In genomic region chr15:99992611-99993231, GRCh38 we compare ENCODE assay signal across 21 cellular contexts.
DNase-seq lines count a peak whose midpoint lies in the region; ATAC-seq and TF ChIP-seq lines count a peak whose summit lies in the region.
"Had no signal": no experiment of that assay in that cellular context is flagged by ENCODE, and none has a peak within 500 bp of the region (broad histone marks: within the 10 kb centered on the region; RNA-seq: fewer than 3 reads in every experiment).

No MANE protein-coding gene starts in this region.

- no peak overlapping the region for H3K4me3 Mint-ChIP-seq in activated naive CD8-positive, alpha-beta T cell treated with anti-CD3 and anti-CD28 coated beads, Interleukin-2, amount 10 ng/mL, durations not matched to agents 7 days and 5 days
- H3K4me3 Mint-ChIP-seq in activated naive CD8-positive, alpha-beta T cell treated with anti-CD3 and anti-CD28 coated beads, Interleukin-2, amount 50 U/mL, for 24 hours, result no peak overlapping the region
- no peak overlapping the region for H3K4me3 Mint-ChIP-seq in nephron progenitor cell
- H3K4me3 Mint-ChIP-seq: CD4-positive, CD25-positive, alpha-beta regulatory T cell had no signal

- H3K27me3 Mint-ChIP-seq in activated naive CD8-positive, alpha-beta T cell treated with anti-CD3 and anti-CD28 coated beads, Interleukin-2, amount 10 ng/mL, durations not matched to agents 7 days and 5 days, result no peaks in the 10 kb centered on the region
- no peaks in the 10 kb centered on the region for H3K27me3 Mint-ChIP-seq in activated naive CD8-positive, alpha-beta T cell treated with anti-CD3 and anti-CD28 coated beads, Interleukin-2, amount 50 U/mL, for 24 hours
- H3K27me3 Mint-ChIP-seq in nephron progenitor cell (ENCODE audit: low read depth, poor library complexity), result peaks cover 25% of the 10 kb centered on the region
- H3K27me3 Mint-ChIP-seq: CD4-positive, CD25-positive, alpha-beta regulatory T cell had no signal

- WGBS in spleen, 5 donors, result 89 to 94% (median 92%) methylated on average over 29 of the region's 29 CpGs

- no peak for TF ChIP-seq POLR2A in spleen (IDR thresholded peaks at IDR 0.05)

- H3K4me3 ChIP-seq in coronary artery (no peak overlapping the region), spleen (no peak overlapping the region)

- ATAC-seq in activated naive CD8-positive, alpha-beta T cell treated with anti-CD3 and anti-CD28 coated beads, Interleukin-2, amount 10 ng/mL, durations not matched to agents 7 days and 5 days (ENCODE audit: low read depth), result no peak
- ATAC-seq in activated naive CD8-positive, alpha-beta T cell treated with anti-CD3 and anti-CD28 coated beads, Interleukin-2, amount 50 U/mL, for 24 hours, result no peak
- ATAC-seq in HG02973 (IDR thresholded peaks at IDR 0.05; ENCODE audit: unreplicated experiment) (no peak), GM18517 (IDR thresholded peaks at IDR 0.05; ENCODE audit: unreplicated experiment) (no peak)

- no peak overlapping the region for H3K27ac Mint-ChIP-seq in activated naive CD8-positive, alpha-beta T cell treated with anti-CD3 and anti-CD28 coated beads, Interleukin-2, amount 10 ng/mL, durations not matched to agents 7 days and 5 days
- H3K27ac Mint-ChIP-seq in activated naive CD8-positive, alpha-beta T cell treated with anti-CD3 and anti-CD28 coated beads, Interleukin-2, amount 50 U/mL, for 24 hours, result no peak overlapping the region
- peak overlapping the region; percentile 27 for H3K27ac Mint-ChIP-seq in nephron progenitor cell
- H3K27ac Mint-ChIP-seq: CD4-positive, CD25-positive, alpha-beta regulatory T cell had no signal

- POLR2A ChIA-PET in activated naive CD8-positive, alpha-beta T cell treated with anti-CD3 and anti-CD28 coated beads, Interleukin-2, amount 10 ng/mL, durations not matched to agents 7 days and 5 days (lab: Charles Lee), result no interaction called here

- peak; percentile 14 for DNase-seq in activated naive CD8-positive, alpha-beta T cell treated with anti-CD3 and anti-CD28 coated beads, Interleukin-2, amount 10 ng/mL, durations not matched to agents 7 days and 5 days
- no peak for DNase-seq in activated naive CD8-positive, alpha-beta T cell treated with anti-CD3 and anti-CD28 coated beads, Interleukin-2, amount 50 U/mL, for 24 hours
- DNase-seq in coronary artery (ENCODE audit: low spot score) (peak; percentile 54), nephron progenitor cell (no peak), spleen (peak; percentile 70)
- no peak for DNase-seq in activated naive CD4-positive, alpha-beta T cell treated with Interleukin-2 at 50 U/mL for 16 hours
- DNase-seq: BE2C; CD4-positive, CD25-positive, alpha-beta regulatory T cell; EL; GF-D8; H7; Kasumi-1; NCI-H1694; NCI-H2081; NCI-H2171; NCI-H345; NCI-H524; NCI-H82; SHP77 treated with DMSO at 0.1 percent for 48 hours had no signal

- no peak for TF ChIP-seq CTCF in coronary artery (IDR thresholded peaks at IDR 0.05)
- no peak for TF ChIP-seq CTCF in nephron progenitor cell (IDR thresholded peaks at IDR 0.05)
- no peak for TF ChIP-seq CTCF in spleen (IDR thresholded peaks at IDR 0.05 in 8 of 11, conservative IDR thresholded peaks at IDR 0.05 in 3 of 11)

- intact Hi-C loops in spleen (cut with DNase I; ENCODE audit: low total_unique reads), result no loop called here

- no peaks in the 10 kb centered on the region for H3K36me3 Mint-ChIP-seq in activated naive CD8-positive, alpha-beta T cell treated with anti-CD3 and anti-CD28 coated beads, Interleukin-2, amount 10 ng/mL, durations not matched to agents 7 days and 5 days
- peaks cover 6% of the 10 kb centered on the region for H3K36me3 Mint-ChIP-seq in activated naive CD8-positive, alpha-beta T cell treated with anti-CD3 and anti-CD28 coated beads, Interleukin-2, amount 50 U/mL, for 24 hours (ENCODE audit: low read depth)
- no peaks in the 10 kb centered on the region for H3K36me3 Mint-ChIP-seq in nephron progenitor cell (ENCODE audit: low read depth)

- no peak overlapping the region for H3K27ac ChIP-seq in coronary artery
- no peak overlapping the region for H3K27ac ChIP-seq in spleen

- no peaks in the 10 kb centered on the region for H3K36me3 ChIP-seq in spleen
- H3K36me3 ChIP-seq: BE2C had no signal

- H3K4me1 Mint-ChIP-seq in activated naive CD8-positive, alpha-beta T cell treated with anti-CD3 and anti-CD28 coated beads, Interleukin-2, amount 10 ng/mL, durations not matched to agents 7 days and 5 days, result no peaks in the 10 kb centered on the region
- no peaks in the 10 kb centered on the region for H3K4me1 Mint-ChIP-seq in activated naive CD8-positive, alpha-beta T cell treated with anti-CD3 and anti-CD28 coated beads, Interleukin-2, amount 50 U/mL, for 24 hours
- H3K4me1 Mint-ChIP-seq in nephron progenitor cell, result peaks cover 40% of the 10 kb centered on the region
- H3K4me1 Mint-ChIP-seq: CD4-positive, CD25-positive, alpha-beta regulatory T cell had no signal

- H3K9me3 ChIP-seq in spleen, result peaks cover 0 to 11% (median 0%) of the 10 kb centered on the region in 8 donors
- H3K9me3 ChIP-seq: BE2C had no signal

- H3K9me3 Mint-ChIP-seq in activated naive CD8-positive, alpha-beta T cell treated with anti-CD3 and anti-CD28 coated beads, Interleukin-2, amount 10 ng/mL, durations not matched to agents 7 days and 5 days, result peaks cover 2% of the 10 kb centered on the region
- H3K9me3 Mint-ChIP-seq in activated naive CD8-positive, alpha-beta T cell treated with anti-CD3 and anti-CD28 coated beads, Interleukin-2, amount 50 U/mL, for 24 hours, result peaks cover 5% of the 10 kb centered on the region
- H3K9me3 Mint-ChIP-seq in nephron progenitor cell, result peaks cover 10% of the 10 kb centered on the region

- no peaks in the 10 kb centered on the region for H3K27me3 ChIP-seq in spleen (replicated peaks in 1 of 7)
- H3K27me3 ChIP-seq: BE2C had no signal

- no peaks in the 10 kb centered on the region for H3K4me1 ChIP-seq in spleen

Comparison
In these comparisons a context has a peak if more than half of its experiments do, and no peak if none do; other contexts are left out.
1. DNase-seq: peak in activated naive CD8-positive, alpha-beta T cell treated with anti-CD3 and anti-CD28 coated beads, Interleukin-2, amount 10 ng/mL, durations not matched to agents 7 days and 5 days (single experiment), coronary artery (single experiment) and spleen (single experiment); none in activated naive CD8-positive, alpha-beta T cell treated with anti-CD3 and anti-CD28 coated beads, Interleukin-2, amount 50 U/mL, for 24 hours (single experiment), nephron progenitor cell (single experiment) and activated naive CD4-positive, alpha-beta T cell treated with Interleukin-2 at 50 U/mL for 16 hours (single experiment).